ENCODE assay signal across 1 cellular context in the genomic region with DNA sequence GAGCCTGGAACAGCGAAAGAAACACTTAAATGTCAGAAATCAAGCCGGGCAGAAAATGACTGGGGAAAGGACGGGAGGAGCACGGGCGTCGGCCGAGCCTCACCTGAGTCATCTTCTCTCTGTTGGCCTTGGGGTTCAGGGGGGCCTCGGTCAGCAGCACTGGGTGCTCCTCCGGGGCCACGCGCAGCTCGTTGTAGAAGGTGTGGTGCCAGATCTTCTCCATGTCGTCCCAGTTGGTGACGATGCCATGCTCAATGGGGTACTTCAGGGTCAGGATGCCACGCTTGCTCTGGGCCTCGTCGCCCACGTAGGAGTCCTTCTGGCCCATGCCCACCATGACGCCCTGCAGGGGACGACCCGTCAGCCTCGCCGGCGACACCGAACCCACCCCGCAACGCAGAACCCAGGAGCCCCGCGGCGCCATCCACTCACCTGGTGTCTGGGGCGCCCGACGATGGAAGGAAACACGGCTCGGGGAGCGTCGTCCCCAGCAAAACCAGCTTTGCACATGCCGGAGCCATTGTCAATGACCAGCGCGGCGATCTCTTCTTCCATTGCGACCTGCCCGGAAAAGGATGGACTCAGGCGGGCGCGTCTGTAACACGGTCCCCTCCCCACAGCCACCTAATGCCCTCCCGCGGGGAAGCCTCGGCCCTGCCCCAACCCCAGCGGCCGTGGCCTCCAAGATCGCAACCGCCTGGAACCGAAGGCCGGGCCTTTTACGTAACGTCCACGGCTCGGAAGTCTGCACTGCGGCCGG.
TF ChIP-seq lines count a peak whose summit lies in the region.

No MANE protein-coding gene starts in this region.

TF ChIP-seq in GM12878, 131 proteins besides CTCF, POLR2A, EP300 and RAD21 (continues in another document):
- TF ChIP-seq, protein P1, sequence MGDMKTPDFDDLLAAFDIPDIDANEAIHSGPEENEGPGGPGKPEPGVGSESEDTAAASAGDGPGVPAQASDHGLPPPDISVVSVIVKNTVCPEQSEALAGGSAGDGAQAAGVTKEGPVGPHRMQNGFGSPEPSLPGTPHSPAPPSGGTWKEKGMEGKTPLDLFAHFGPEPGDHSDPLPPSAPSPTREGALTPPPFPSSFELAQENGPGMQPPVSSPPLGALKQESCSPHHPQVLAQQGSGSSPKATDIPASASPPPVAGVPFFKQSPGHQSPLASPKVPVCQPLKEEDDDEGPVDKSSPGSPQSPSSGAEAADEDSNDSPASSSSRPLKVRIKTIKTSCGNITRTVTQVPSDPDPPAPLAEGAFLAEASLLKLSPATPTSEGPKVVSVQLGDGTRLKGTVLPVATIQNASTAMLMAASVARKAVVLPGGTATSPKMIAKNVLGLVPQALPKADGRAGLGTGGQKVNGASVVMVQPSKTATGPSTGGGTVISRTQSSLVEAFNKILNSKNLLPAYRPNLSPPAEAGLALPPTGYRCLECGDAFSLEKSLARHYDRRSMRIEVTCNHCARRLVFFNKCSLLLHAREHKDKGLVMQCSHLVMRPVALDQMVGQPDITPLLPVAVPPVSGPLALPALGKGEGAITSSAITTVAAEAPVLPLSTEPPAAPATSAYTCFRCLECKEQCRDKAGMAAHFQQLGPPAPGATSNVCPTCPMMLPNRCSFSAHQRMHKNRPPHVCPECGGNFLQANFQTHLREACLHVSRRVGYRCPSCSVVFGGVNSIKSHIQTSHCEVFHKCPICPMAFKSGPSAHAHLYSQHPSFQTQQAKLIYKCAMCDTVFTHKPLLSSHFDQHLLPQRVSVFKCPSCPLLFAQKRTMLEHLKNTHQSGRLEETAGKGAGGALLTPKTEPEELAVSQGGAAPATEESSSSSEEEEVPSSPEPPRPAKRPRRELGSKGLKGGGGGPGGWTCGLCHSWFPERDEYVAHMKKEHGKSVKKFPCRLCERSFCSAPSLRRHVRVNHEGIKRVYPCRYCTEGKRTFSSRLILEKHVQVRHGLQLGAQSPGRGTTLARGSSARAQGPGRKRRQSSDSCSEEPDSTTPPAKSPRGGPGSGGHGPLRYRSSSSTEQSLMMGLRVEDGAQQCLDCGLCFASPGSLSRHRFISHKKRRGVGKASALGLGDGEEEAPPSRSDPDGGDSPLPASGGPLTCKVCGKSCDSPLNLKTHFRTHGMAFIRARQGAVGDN (IDR thresholded peaks at IDR 0.05) = no peak
- TF ChIP-seq TCF7 (IDR thresholded peaks at IDR 0.05; ENCODE audit: borderline replicate concordance) = no peak
- no peak for TF ChIP-seq ZNF384 (IDR thresholded peaks at IDR 0.05; ENCODE audit: borderline replicate concordance, low read depth, low read length)
- no peak for TF ChIP-seq YY1 (IDR thresholded peaks at IDR 0.05; ENCODE audit: low read depth, low read length)
- TF ChIP-seq STAT1 (conservative IDR thresholded peaks at IDR 0.05) = no peak
- no peak for TF ChIP-seq RFX5 (IDR thresholded peaks at IDR 0.05; ENCODE audit: low read depth, low read length)
- TF ChIP-seq RCOR1 (conservative IDR thresholded peaks at IDR 0.05; ENCODE audit: low read depth, low read length) = no peak
- no peak for TF ChIP-seq RAD51 (IDR thresholded peaks at IDR 0.05)
- no peak for TF ChIP-seq CREB1 (IDR thresholded peaks at IDR 0.05; ENCODE audit: low read depth)
- TF ChIP-seq, protein P2, sequence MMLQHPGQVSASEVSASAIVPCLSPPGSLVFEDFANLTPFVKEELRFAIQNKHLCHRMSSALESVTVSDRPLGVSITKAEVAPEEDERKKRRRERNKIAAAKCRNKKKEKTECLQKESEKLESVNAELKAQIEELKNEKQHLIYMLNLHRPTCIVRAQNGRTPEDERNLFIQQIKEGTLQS (IDR thresholded peaks at IDR 0.05; ENCODE audit: borderline replicate concordance, extremely low read depth, low read depth, low read length) = no peak
- no peak for TF ChIP-seq RELA (IDR thresholded peaks at IDR 0.05; ENCODE audit: borderline replicate concordance, partially characterized antibody)
- 0 out of 2 replicates have a peak, but pooled peaks have one; percentile 38 for TF ChIP-seq BACH1 (IDR thresholded peaks at IDR 0.05; ENCODE audit: borderline replicate concordance)
- TF ChIP-seq, protein P3, sequence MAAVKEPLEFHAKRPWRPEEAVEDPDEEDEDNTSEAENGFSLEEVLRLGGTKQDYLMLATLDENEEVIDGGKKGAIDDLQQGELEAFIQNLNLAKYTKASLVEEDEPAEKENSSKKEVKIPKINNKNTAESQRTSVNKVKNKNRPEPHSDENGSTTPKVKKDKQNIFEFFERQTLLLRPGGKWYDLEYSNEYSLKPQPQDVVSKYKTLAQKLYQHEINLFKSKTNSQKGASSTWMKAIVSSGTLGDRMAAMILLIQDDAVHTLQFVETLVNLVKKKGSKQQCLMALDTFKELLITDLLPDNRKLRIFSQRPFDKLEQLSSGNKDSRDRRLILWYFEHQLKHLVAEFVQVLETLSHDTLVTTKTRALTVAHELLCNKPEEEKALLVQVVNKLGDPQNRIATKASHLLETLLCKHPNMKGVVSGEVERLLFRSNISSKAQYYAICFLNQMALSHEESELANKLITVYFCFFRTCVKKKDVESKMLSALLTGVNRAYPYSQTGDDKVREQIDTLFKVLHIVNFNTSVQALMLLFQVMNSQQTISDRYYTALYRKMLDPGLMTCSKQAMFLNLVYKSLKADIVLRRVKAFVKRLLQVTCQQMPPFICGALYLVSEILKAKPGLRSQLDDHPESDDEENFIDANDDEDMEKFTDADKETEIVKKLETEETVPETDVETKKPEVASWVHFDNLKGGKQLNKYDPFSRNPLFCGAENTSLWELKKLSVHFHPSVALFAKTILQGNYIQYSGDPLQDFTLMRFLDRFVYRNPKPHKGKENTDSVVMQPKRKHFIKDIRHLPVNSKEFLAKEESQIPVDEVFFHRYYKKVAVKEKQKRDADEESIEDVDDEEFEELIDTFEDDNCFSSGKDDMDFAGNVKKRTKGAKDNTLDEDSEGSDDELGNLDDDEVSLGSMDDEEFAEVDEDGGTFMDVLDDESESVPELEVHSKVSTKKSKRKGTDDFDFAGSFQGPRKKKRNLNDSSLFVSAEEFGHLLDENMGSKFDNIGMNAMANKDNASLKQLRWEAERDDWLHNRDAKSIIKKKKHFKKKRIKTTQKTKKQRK (IDR thresholded peaks at IDR 0.05; ENCODE audit: low read depth, low read length) = no peak
- no peak for TF ChIP-seq WRNIP1 (IDR thresholded peaks at IDR 0.05; ENCODE audit: borderline replicate concordance, low read depth, low read length)
- TF ChIP-seq RUNX3 (IDR thresholded peaks at IDR 0.05; ENCODE audit: low read length) = no peak
- TF ChIP-seq, protein P4, sequence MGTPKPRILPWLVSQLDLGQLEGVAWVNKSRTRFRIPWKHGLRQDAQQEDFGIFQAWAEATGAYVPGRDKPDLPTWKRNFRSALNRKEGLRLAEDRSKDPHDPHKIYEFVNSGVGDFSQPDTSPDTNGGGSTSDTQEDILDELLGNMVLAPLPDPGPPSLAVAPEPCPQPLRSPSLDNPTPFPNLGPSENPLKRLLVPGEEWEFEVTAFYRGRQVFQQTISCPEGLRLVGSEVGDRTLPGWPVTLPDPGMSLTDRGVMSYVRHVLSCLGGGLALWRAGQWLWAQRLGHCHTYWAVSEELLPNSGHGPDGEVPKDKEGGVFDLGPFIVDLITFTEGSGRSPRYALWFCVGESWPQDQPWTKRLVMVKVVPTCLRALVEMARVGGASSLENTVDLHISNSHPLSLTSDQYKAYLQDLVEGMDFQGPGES (IDR thresholded peaks at IDR 0.05) = no peak
- TF ChIP-seq TAF1 (IDR thresholded peaks at IDR 0.05; ENCODE audit: borderline replicate concordance, low read depth, low read length) = no peak
- TF ChIP-seq, protein P5, sequence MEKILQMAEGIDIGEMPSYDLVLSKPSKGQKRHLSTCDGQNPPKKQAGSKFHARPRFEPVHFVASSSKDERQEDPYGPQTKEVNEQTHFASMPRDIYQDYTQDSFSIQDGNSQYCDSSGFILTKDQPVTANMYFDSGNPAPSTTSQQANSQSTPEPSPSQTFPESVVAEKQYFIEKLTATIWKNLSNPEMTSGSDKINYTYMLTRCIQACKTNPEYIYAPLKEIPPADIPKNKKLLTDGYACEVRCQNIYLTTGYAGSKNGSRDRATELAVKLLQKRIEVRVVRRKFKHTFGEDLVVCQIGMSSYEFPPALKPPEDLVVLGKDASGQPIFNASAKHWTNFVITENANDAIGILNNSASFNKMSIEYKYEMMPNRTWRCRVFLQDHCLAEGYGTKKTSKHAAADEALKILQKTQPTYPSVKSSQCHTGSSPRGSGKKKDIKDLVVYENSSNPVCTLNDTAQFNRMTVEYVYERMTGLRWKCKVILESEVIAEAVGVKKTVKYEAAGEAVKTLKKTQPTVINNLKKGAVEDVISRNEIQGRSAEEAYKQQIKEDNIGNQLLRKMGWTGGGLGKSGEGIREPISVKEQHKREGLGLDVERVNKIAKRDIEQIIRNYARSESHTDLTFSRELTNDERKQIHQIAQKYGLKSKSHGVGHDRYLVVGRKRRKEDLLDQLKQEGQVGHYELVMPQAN (conservative IDR thresholded peaks at IDR 0.05) = 0 out of 2 replicates have a peak, but pooled peaks have one; percentile 13
- no peak for TF ChIP-seq CHD4 (IDR thresholded peaks at IDR 0.05)
- TF ChIP-seq HDAC6 (IDR thresholded peaks at IDR 0.05; ENCODE audit: unreplicated experiment) = no peak
- TF ChIP-seq, protein P6, sequence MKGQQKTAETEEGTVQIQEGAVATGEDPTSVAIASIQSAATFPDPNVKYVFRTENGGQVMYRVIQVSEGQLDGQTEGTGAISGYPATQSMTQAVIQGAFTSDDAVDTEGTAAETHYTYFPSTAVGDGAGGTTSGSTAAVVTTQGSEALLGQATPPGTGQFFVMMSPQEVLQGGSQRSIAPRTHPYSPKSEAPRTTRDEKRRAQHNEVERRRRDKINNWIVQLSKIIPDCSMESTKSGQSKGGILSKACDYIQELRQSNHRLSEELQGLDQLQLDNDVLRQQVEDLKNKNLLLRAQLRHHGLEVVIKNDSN (IDR thresholded peaks at IDR 0.05; ENCODE audit: borderline replicate concordance, extremely low read length, insufficient read depth, low read depth, low read length) = no peak
- TF ChIP-seq CBX3 (IDR thresholded peaks at IDR 0.05; ENCODE audit: borderline replicate concordance, low read depth) = no peak
- no peak for TF ChIP-seq ZNF24 (IDR thresholded peaks at IDR 0.05)
- TF ChIP-seq JUND (IDR thresholded peaks at IDR 0.05; ENCODE audit: low read depth, low read length) = no peak
- no peak for TF ChIP-seq RB1 (IDR thresholded peaks at IDR 0.05; ENCODE audit: borderline replicate concordance)
- TF ChIP-seq, protein P7, sequence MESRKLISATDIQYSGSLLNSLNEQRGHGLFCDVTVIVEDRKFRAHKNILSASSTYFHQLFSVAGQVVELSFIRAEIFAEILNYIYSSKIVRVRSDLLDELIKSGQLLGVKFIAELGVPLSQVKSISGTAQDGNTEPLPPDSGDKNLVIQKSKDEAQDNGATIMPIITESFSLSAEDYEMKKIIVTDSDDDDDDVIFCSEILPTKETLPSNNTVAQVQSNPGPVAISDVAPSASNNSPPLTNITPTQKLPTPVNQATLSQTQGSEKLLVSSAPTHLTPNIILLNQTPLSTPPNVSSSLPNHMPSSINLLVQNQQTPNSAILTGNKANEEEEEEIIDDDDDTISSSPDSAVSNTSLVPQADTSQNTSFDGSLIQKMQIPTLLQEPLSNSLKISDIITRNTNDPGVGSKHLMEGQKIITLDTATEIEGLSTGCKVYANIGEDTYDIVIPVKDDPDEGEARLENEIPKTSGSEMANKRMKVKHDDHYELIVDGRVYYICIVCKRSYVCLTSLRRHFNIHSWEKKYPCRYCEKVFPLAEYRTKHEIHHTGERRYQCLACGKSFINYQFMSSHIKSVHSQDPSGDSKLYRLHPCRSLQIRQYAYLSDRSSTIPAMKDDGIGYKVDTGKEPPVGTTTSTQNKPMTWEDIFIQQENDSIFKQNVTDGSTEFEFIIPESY (IDR thresholded peaks at IDR 0.05) = no peak
- no peak for TF ChIP-seq MEF2A (IDR thresholded peaks at IDR 0.05; ENCODE audit: insufficient read depth, low read depth, low read length)
- TF ChIP-seq SPI1 (IDR thresholded peaks at IDR 0.05; ENCODE audit: borderline replicate concordance, insufficient read depth, low read depth, low read length) = no peak
- TF ChIP-seq ESRRA (IDR thresholded peaks at IDR 0.05; ENCODE audit: low read length) = no peak
- no peak for TF ChIP-seq RBBP5 (conservative IDR thresholded peaks at IDR 0.05)
- no peak for TF ChIP-seq SP1 (IDR thresholded peaks at IDR 0.05; ENCODE audit: low read depth, low read length)
- TF ChIP-seq MXI1 (IDR thresholded peaks at IDR 0.05; ENCODE audit: low read depth, low read length) = no peak
- TF ChIP-seq, protein P8, sequence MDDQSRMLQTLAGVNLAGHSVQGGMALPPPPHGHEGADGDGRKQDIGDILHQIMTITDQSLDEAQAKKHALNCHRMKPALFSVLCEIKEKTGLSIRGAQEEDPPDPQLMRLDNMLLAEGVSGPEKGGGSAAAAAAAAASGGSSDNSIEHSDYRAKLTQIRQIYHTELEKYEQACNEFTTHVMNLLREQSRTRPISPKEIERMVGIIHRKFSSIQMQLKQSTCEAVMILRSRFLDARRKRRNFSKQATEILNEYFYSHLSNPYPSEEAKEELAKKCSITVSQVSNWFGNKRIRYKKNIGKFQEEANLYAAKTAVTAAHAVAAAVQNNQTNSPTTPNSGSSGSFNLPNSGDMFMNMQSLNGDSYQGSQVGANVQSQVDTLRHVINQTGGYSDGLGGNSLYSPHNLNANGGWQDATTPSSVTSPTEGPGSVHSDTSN (IDR thresholded peaks at IDR 0.05; ENCODE audit: insufficient replicate concordance, low read depth, low read length) = peak; percentile 54
- peak; percentile 24 for TF ChIP-seq CREM (IDR thresholded peaks at IDR 0.05; ENCODE audit: low read depth)
- no peak for TF ChIP-seq DPF2 (IDR thresholded peaks at IDR 0.05)
- TF ChIP-seq ZNF217 (IDR thresholded peaks at IDR 0.05) = no peak
- TF ChIP-seq, protein P9, sequence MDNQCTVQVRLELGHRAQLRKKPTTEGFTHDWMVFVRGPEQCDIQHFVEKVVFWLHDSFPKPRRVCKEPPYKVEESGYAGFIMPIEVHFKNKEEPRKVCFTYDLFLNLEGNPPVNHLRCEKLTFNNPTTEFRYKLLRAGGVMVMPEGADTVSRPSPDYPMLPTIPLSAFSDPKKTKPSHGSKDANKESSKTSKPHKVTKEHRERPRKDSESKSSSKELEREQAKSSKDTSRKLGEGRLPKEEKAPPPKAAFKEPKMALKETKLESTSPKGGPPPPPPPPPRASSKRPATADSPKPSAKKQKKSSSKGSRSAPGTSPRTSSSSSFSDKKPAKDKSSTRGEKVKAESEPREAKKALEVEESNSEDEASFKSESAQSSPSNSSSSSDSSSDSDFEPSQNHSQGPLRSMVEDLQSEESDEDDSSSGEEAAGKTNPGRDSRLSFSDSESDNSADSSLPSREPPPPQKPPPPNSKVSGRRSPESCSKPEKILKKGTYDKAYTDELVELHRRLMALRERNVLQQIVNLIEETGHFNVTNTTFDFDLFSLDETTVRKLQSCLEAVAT (IDR thresholded peaks at IDR 0.05) = peak; percentile 89; the same call in 1 of the 2 replicates
- TF ChIP-seq TCF12 (IDR thresholded peaks at IDR 0.05; ENCODE audit: low read depth, low read length) = no peak
- 0 out of 2 replicates have a peak, but pooled peaks have one; percentile 9 for TF ChIP-seq IKZF1 (conservative IDR thresholded peaks at IDR 0.05)
- TF ChIP-seq ZNF274 (IDR thresholded peaks at IDR 0.05; ENCODE audit: insufficient read depth, insufficient read length) = no peak
- no peak for TF ChIP-seq EZH2 (IDR thresholded peaks at IDR 0.05; ENCODE audit: borderline replicate concordance, control insufficient read depth, low read depth, low read length)
- TF ChIP-seq, protein P10, sequence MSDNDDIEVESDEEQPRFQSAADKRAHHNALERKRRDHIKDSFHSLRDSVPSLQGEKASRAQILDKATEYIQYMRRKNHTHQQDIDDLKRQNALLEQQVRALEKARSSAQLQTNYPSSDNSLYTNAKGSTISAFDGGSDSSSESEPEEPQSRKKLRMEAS (IDR thresholded peaks at IDR 0.05; ENCODE audit: low read depth, low read length) = no peak
- no peak for TF ChIP-seq HCFC1 (IDR thresholded peaks at IDR 0.05; ENCODE audit: low read length)
